25 cellular contexts compared by ENCODE assay signal in genomic region chr5:91639744-91640143, GRCh38.
"Had no signal": no experiment of that assay in that cellular context is flagged by ENCODE, and none has a peak within 500 bp of the region (broad histone marks: within the 10 kb centered on the region; RNA-seq: fewer than 3 reads in every experiment).

No MANE protein-coding gene starts in this region.

- FAIRE-seq: urothelium cell line had no signal

- DNase-seq: natural killer cell; occipital lobe; ovary; posterior cingulate gyrus; psoas muscle; right cardiac atrium; right lobe of liver; sigmoid colon; small intestine; stimulated activated CD4-positive, alpha-beta T cell treated with anti-CD3 and anti-CD28 coated beads, Interleukin-15, amount 100 ng/mL, for 24 hours; stimulated activated CD4-positive, alpha-beta T cell treated with anti-CD3 and anti-CD28 coated beads, Interleukin-2, amount 100 ng/mL, for 24 hours; stimulated activated CD4-positive, alpha-beta T cell treated with anti-CD3 and anti-CD28 coated beads, Interleukin-2, amount 100 ng/mL, for 48 hours; stimulated activated CD4-positive, alpha-beta T cell treated with anti-CD3 and anti-CD28 coated beads, Interleukin-4, amount 100 ng/mL, for 24 hours; stimulated activated naive B cell treated with anti-CD40 and anti-IgM and Interleukin-4, amounts not matched to agents 10 μg/mL and 1 μg/mL and 100 μg/mL, for 72 hours; stimulated activated naive CD4-positive, alpha-beta T cell treated with Interleukin-2 at 50 U/mL for 16 hours; stomach; thyroid gland; trophoblast cell; upper lobe of left lung had no signal

- H3K36me3 ChIP-seq: neural progenitor cell, ovary, right lobe of liver, sigmoid colon, stomach, thoracic aorta, thyroid gland, tibial nerve, upper lobe of left lung had no signal

- H3K27ac ChIP-seq: neural progenitor cell, ovary, parathyroid adenoma, psoas muscle, right lobe of liver, sigmoid colon, stomach, thoracic aorta, thyroid gland, tibial nerve, upper lobe of left lung had no signal

- H3K4me1 ChIP-seq: neural progenitor cell, parathyroid adenoma, psoas muscle, right lobe of liver, sigmoid colon, thyroid gland, tibial nerve, upper lobe of left lung had no signal

- H3K4me3 ChIP-seq: neural progenitor cell, ovary, psoas muscle, right lobe of liver, sigmoid colon, stomach, thoracic aorta, thyroid gland, tibial nerve, upper lobe of left lung had no signal

- H3K9me3 ChIP-seq: ovary, psoas muscle, right lobe of liver, sigmoid colon, stomach, thoracic aorta, thyroid gland, tibial nerve, upper lobe of left lung had no signal

- H3K4me2 ChIP-seq: neural progenitor cell had no signal

- ATAC-seq: natural killer cell; psoas muscle; right cardiac atrium; right lobe of liver; stimulated activated effector memory CD8-positive, alpha-beta T cell treated with anti-CD3 and anti-CD28 coated beads, Interleukin-12 subunit alpha, Interleukin-12 subunit beta, amount 100 ng/mL, for 72 hours; stimulated activated naive B cell treated with anti-CD40 and anti-IgM and Interleukin-4, amounts not matched to agents 10 μg/mL and 1 μg/mL and 100 μg/mL, for 72 hours had no signal

- H3K9ac ChIP-seq: neural progenitor cell, parathyroid adenoma had no signal

- H2AFZ ChIP-seq: neural progenitor cell, parathyroid adenoma had no signal

- H3K79me2 ChIP-seq: parathyroid adenoma had no signal

- H3K27me3 ChIP-seq: neural progenitor cell, ovary, right lobe of liver, sigmoid colon, stomach, thyroid gland, tibial nerve, upper lobe of left lung had no signal
